Comparison of ENCODE assay signal across 24 cellular contexts in the genomic region with DNA sequence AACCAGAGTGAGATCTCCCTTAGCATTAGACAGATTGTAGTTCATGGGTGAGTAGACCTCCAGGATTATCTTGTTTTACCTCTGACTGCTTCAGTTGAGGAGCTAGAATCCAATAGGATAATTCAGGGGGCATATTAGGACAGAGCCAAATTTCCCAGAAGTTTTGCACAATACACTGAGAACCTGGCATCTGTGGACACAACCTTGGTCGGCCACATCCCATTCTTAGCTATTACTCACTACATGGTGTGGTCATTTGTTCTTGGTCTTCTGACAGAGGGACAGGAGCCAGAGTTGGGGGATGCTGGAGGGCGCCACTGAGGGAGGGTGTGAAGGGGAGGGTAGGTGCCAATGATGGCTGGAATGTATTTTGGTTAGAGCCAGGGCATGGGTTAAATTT.
"Had no signal": no experiment of that assay in that cellular context is flagged by ENCODE, and none has a peak within 500 bp of the region (broad histone marks: within the 10 kb centered on the region; RNA-seq: fewer than 3 reads in every experiment).

No MANE protein-coding gene starts in this region.

- H3K27ac ChIP-seq: brain microvascular endothelial cell, esophagus muscularis mucosa, testis, upper lobe of left lung had no signal

- ATAC-seq: activated CD8-positive, alpha-beta memory T cell treated with anti-CD3 and anti-CD28 coated beads, Interleukin-2, amount 10 ng/mL, durations not matched to agents 7 days and 5 days; stimulated activated naive CD8-positive, alpha-beta T cell treated with anti-CD3 and anti-CD28 coated beads, Interleukin-15, amount 100 ng/mL, for 72 hours; T-cell had no signal

- H3K27ac Mint-ChIP-seq: activated CD4-positive, alpha-beta memory T cell treated with anti-CD3 and anti-CD28 coated beads, Interleukin-2, amount 10 ng/mL, durations not matched to agents 7 days and 5 days; activated CD8-positive, alpha-beta memory T cell treated with anti-CD3 and anti-CD28 coated beads, Interleukin-2, amount 10 ng/mL, durations not matched to agents 7 days and 5 days; activated naive CD8-positive, alpha-beta T cell treated with anti-CD3 and anti-CD28 coated beads for 36 hours; dendritic cell treated with granulocyte-macrophage colony-stimulating factor and Interleukin-4, amounts not matched to agents 40 ng/mL and 50 ng/mL, for 4 days; nephron progenitor cell; stimulated activated naive CD8-positive, alpha-beta T cell treated with anti-CD3 and anti-CD28 coated beads, Interleukin-15, amount 100 ng/mL, for 72 hours; T-cell had no signal

- FAIRE-seq: endothelial cell of umbilical vein, frontal cortex, keratinocyte had no signal

- H3K4me3 ChIP-seq: esophagus muscularis mucosa, testis, upper lobe of left lung had no signal

- H3K27me3 ChIP-seq: brain microvascular endothelial cell, esophagus muscularis mucosa, testis, upper lobe of left lung had no signal

- H3K4me3 Mint-ChIP-seq: activated CD4-positive, alpha-beta memory T cell treated with anti-CD3 and anti-CD28 coated beads, Interleukin-2, amount 10 ng/mL, durations not matched to agents 7 days and 5 days; activated CD8-positive, alpha-beta memory T cell treated with anti-CD3 and anti-CD28 coated beads, Interleukin-2, amount 10 ng/mL, durations not matched to agents 7 days and 5 days; activated naive CD8-positive, alpha-beta T cell treated with anti-CD3 and anti-CD28 coated beads for 36 hours; dendritic cell treated with granulocyte-macrophage colony-stimulating factor and Interleukin-4, amounts not matched to agents 40 ng/mL and 50 ng/mL, for 4 days; nephron progenitor cell; stimulated activated naive CD8-positive, alpha-beta T cell treated with anti-CD3 and anti-CD28 coated beads, Interleukin-15, amount 100 ng/mL, for 72 hours; T-cell had no signal

- H3K4me1 Mint-ChIP-seq: activated CD4-positive, alpha-beta memory T cell treated with anti-CD3 and anti-CD28 coated beads, Interleukin-2, amount 10 ng/mL, durations not matched to agents 7 days and 5 days; activated CD8-positive, alpha-beta memory T cell treated with anti-CD3 and anti-CD28 coated beads, Interleukin-2, amount 10 ng/mL, durations not matched to agents 7 days and 5 days; activated naive CD8-positive, alpha-beta T cell treated with anti-CD3 and anti-CD28 coated beads for 36 hours; nephron progenitor cell; stimulated activated naive CD8-positive, alpha-beta T cell treated with anti-CD3 and anti-CD28 coated beads, Interleukin-15, amount 100 ng/mL, for 72 hours; T-cell had no signal

- H3K36me3 Mint-ChIP-seq: activated CD8-positive, alpha-beta memory T cell treated with anti-CD3 and anti-CD28 coated beads, Interleukin-2, amount 10 ng/mL, durations not matched to agents 7 days and 5 days; activated naive CD8-positive, alpha-beta T cell treated with anti-CD3 and anti-CD28 coated beads for 36 hours; T-cell had no signal

- H3K4me1 ChIP-seq: testis, upper lobe of left lung had no signal

- H3K36me3 ChIP-seq: brain microvascular endothelial cell, esophagus muscularis mucosa had no signal

- H3K27me3 Mint-ChIP-seq: activated CD4-positive, alpha-beta memory T cell treated with anti-CD3 and anti-CD28 coated beads, Interleukin-2, amount 10 ng/mL, durations not matched to agents 7 days and 5 days; activated CD8-positive, alpha-beta memory T cell treated with anti-CD3 and anti-CD28 coated beads, Interleukin-2, amount 10 ng/mL, durations not matched to agents 7 days and 5 days; activated naive CD8-positive, alpha-beta T cell treated with anti-CD3 and anti-CD28 coated beads for 36 hours; dendritic cell treated with granulocyte-macrophage colony-stimulating factor and Interleukin-4, amounts not matched to agents 40 ng/mL and 50 ng/mL, for 4 days; stimulated activated naive CD8-positive, alpha-beta T cell treated with anti-CD3 and anti-CD28 coated beads, Interleukin-15, amount 100 ng/mL, for 72 hours; T-cell had no signal

- H3K9me3 ChIP-seq: esophagus muscularis mucosa, testis, upper lobe of left lung had no signal

- DNase-seq: activated CD4-positive, alpha-beta memory T cell treated with anti-CD3 and anti-CD28 coated beads, Interleukin-2, amount 10 ng/mL, durations not matched to agents 7 days and 5 days; activated CD4-positive, alpha-beta T cell treated with anti-CD3 and anti-CD28 coated beads for 48 hours; activated CD4-positive, CD25-positive, alpha-beta regulatory T cell; activated CD8-positive, alpha-beta memory T cell treated with anti-CD3 and anti-CD28 coated beads, Interleukin-2, amount 10 ng/mL, durations not matched to agents 7 days and 5 days; activated naive CD4-positive, alpha-beta T cell; activated naive CD8-positive, alpha-beta T cell treated with anti-CD3 and anti-CD28 coated beads for 36 hours; brain microvascular endothelial cell; effector memory CD4-positive, alpha-beta T cell; hypothalamus; midbrain; nephron progenitor cell; nucleus accumbens; posterior cingulate gyrus; retina; stimulated activated CD4-positive, alpha-beta T cell treated with anti-CD3 and anti-CD28 coated beads, Interleukin-2, amount 100 ng/mL, for 48 hours; stimulated activated naive CD8-positive, alpha-beta T cell treated with anti-CD3 and anti-CD28 coated beads, Interleukin-15, amount 100 ng/mL, for 72 hours; T-cell; testis; upper lobe of left lung had no signal

- H3K9me3 Mint-ChIP-seq: activated CD4-positive, alpha-beta memory T cell treated with anti-CD3 and anti-CD28 coated beads, Interleukin-2, amount 10 ng/mL, durations not matched to agents 7 days and 5 days; activated naive CD8-positive, alpha-beta T cell treated with anti-CD3 and anti-CD28 coated beads for 36 hours; dendritic cell treated with granulocyte-macrophage colony-stimulating factor and Interleukin-4, amounts not matched to agents 40 ng/mL and 50 ng/mL, for 4 days; nephron progenitor cell had no signal
